ENCODE assay signal across 13 cellular contexts in genomic region chr6:51459958-51460357, GRCh38.
DNase-seq lines count a peak whose midpoint lies in the region; ATAC-seq and TF ChIP-seq lines count a peak whose summit lies in the region.
"Had no signal": no experiment of that assay in that cellular context is flagged by ENCODE, and none has a peak within 500 bp of the region (broad histone marks: within the 10 kb centered on the region; RNA-seq: fewer than 3 reads in every experiment).

No MANE protein-coding gene starts in this region.

- no peaks in the 10 kb centered on the region for H3K27me3 ChIP-seq in body of pancreas
- H3K27me3 ChIP-seq: SJSA1 had no signal

- no peaks in the 10 kb centered on the region for H3K36me3 ChIP-seq in body of pancreas (replicated peaks in 1 of 2; ENCODE audit: insufficient read depth in 1 of 2, low read depth in 2 of 2)
- H3K36me3 ChIP-seq: SJSA1 had no signal

- WGBS in body of pancreas, 2 donors = 20 to 35% methylated on average over 2 of the region's 2 CpGs

- no peak overlapping the region for H3K4me3 ChIP-seq in body of pancreas
- H3K4me3 ChIP-seq: SJSA1 had no signal

- intact Hi-C loops in body of pancreas (cut with DNase I) = no loop called here

- H3K27ac ChIP-seq in body of pancreas = no peak overlapping the region
- H3K27ac ChIP-seq: SJSA1 had no signal

- no peak for TF ChIP-seq POLR2A in body of pancreas (IDR thresholded peaks at IDR 0.05)

- in situ Hi-C loops in SK-MEL-5 (cut with HindIII; ENCODE audit: low pct_unique_long_range_greater_than_20kb, low sequenced_read_pairs) = no loop called here

- H3K9me3 ChIP-seq in body of pancreas = no peaks in the 10 kb centered on the region
- H3K9me3 ChIP-seq: SJSA1 had no signal

- ATAC-seq in GM18517 (IDR thresholded peaks at IDR 0.05; ENCODE audit: unreplicated experiment) (peak; percentile 98), GM21447 (IDR thresholded peaks at IDR 0.05; ENCODE audit: unreplicated experiment) (peak; percentile 92), HG03064 (IDR thresholded peaks at IDR 0.05; ENCODE audit: low read depth, unreplicated experiment) (peak; percentile 91), body of pancreas (no peak)
- ATAC-seq: activated CD8-positive, alpha-beta T cell treated with anti-CD3 and anti-CD28 coated beads, Interleukin-2, amount 10 ng/mL, durations not matched to agents 7 days and 5 days had no signal

- DNase-seq in SK-MEL-5 (ENCODE audit: low read depth, low spot score) = peak; percentile 94
- no peak for DNase-seq in body of pancreas
- no peak for DNase-seq in T1000 (lab: John Stamatoyannopoulos, UW)
- no peak for DNase-seq in KG1 (lab: John Stamatoyannopoulos, UW)
- no peak for DNase-seq in NCI-H748 (lab: John Stamatoyannopoulos, UW; ENCODE audit: unreplicated experiment)
- DNase-seq: activated CD8-positive, alpha-beta T cell treated with anti-CD3 and anti-CD28 coated beads, Interleukin-2, amount 10 ng/mL, durations not matched to agents 7 days and 5 days; amygdala; NCI-H187 treated with DMSO at 0.1 percent for 48 hours; stimulated activated CD8-positive, alpha-beta memory T cell treated with anti-CD3 and anti-CD28 coated beads, Interleukin-4, amount 100 ng/mL, for 48 hours had no signal

- H3K4me1 ChIP-seq in body of pancreas = no peaks in the 10 kb centered on the region
- H3K4me1 ChIP-seq: SJSA1 had no signal

- TF ChIP-seq CTCF in body of pancreas (IDR thresholded peaks at IDR 0.05) = no peak
